ENCODE assay signal across 20 cellular contexts in the genomic region with DNA sequence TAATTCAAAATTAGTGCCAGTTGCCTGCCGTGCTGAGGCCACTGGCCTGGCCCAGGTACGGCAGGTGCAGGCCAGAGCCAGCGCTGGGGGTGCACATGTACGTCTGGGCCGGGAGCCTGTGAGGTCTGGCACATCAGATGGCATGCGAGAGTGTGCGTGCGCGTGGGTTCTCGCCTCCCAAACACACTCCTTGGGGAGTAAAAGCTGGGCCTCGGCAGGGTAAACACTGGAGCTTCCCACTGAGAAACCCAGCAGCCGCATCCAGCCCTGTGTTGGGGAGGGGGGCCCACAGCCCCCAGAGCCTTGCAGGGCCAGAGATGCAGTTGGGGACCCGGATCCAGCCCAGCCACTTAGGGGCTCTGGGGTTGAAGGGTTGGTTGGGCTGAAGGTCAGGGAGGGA.
"Had no signal": no experiment of that assay in that cellular context is flagged by ENCODE, and none has a peak within 500 bp of the region (broad histone marks: within the 10 kb centered on the region; RNA-seq: fewer than 3 reads in every experiment).

No MANE protein-coding gene starts in this region.

- H3K27ac ChIP-seq: ascending aorta, cardiac muscle cell, PC-9 had no signal

- H3K4me2 ChIP-seq: PC-9 had no signal

- H3K27me3 ChIP-seq: ascending aorta, cardiac muscle cell, MG63 had no signal

- H3K4me1 ChIP-seq: ascending aorta had no signal

- H3K36me3 ChIP-seq: ascending aorta, cardiac muscle cell, MG63 had no signal

- DNase-seq: activated naive CD4-positive, alpha-beta T cell; activated naive CD8-positive, alpha-beta T cell treated with anti-CD3 and anti-CD28 coated beads, Interleukin-2, amount 10 ng/mL, durations not matched to agents 7 days and 5 days; activated T-cell treated with anti-CD3 and anti-CD28 coated beads, Interleukin-2, amount 50 U/mL, for 1 hour; activated T-cell treated with anti-CD3 and anti-CD28 coated beads, Interleukin-2, amount 50 U/mL, for 72 hours; Kasumi-1; KG1; MG63; NCI-H1048; NCI-H1105 treated with DMSO at 0.1 percent for 48 hours; NCI-H1436; NCI-H1694; NCI-H1930; NCI-H2081 treated with DMSO at 0.1 percent for 48 hours; NCI-H446 treated with DMSO at 0.1 percent for 48 hours; NCI-H524; PC-9; Right ventricle myocardium superior; T1000 had no signal

- H3K9me3 ChIP-seq: ascending aorta, MG63 had no signal

- H3K4me3 ChIP-seq: ascending aorta, cardiac muscle cell, MG63, PC-9 had no signal

- ATAC-seq: activated T-cell treated with anti-CD3 and anti-CD28 coated beads, Interleukin-2, amount 50 U/mL, for 72 hours had no signal
